16 cellular contexts compared by ENCODE assay signal in the genomic region with DNA sequence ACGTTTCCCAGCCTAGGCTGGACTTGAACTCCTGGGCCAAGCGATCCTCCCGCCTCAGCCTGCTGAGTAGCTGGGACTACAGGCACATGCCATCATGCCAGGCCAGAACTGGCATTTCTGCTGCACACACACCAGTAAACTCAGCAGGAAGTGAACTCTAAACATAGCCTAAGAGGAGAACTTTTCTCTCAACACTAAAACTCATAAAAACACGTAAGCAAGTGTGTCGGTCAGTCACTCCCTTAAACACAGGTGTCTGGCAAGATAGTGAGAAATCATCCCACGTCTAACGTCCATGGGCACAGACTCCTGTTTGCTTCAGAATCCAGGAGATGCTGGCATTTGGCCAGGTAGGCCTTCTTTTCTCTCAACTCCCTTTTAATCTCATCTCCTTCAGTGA.
DNase-seq lines count a peak whose midpoint lies in the region; ATAC-seq and TF ChIP-seq lines count a peak whose summit lies in the region.
"Had no signal": no experiment of that assay in that cellular context is flagged by ENCODE, and none has a peak within 500 bp of the region (broad histone marks: within the 10 kb centered on the region; RNA-seq: fewer than 3 reads in every experiment).

No MANE protein-coding gene starts in this region.

- ATAC-seq in psoas muscle, result peak in 3 of 4 donors; percentile 43 to 48 (median 44)
- ATAC-seq: PC-3 had no signal

- H3K9me3 ChIP-seq in esophagus squamous epithelium (no peaks in the 10 kb centered on the region), psoas muscle (no peaks in the 10 kb centered on the region)

- H3K4me3 ChIP-seq in esophagus squamous epithelium, result no peak overlapping the region
- no peak overlapping the region for H3K4me3 ChIP-seq in psoas muscle

- TF ChIP-seq CTCF in esophagus squamous epithelium (IDR thresholded peaks at IDR 0.05) (no peak), psoas muscle (IDR thresholded peaks at IDR 0.05) (no peak)

- intact Hi-C loops in esophagus squamous epithelium (cut with DNase I), result no loop called here
- intact Hi-C loops in psoas muscle (cut with DNase I), result no loop called here

- H3K27me3 ChIP-seq in esophagus squamous epithelium, result no peaks in the 10 kb centered on the region
- H3K27me3 ChIP-seq in psoas muscle (ENCODE audit: insufficient read depth in 3 of 3, low read length in 2 of 3), result no peaks in the 10 kb centered on the region

- H3K4me1 ChIP-seq in esophagus squamous epithelium (peaks cover 0 to 52% (median 26%) of the 10 kb centered on the region in 3 donors), psoas muscle (peaks cover 4% of the 10 kb centered on the region)

- no peak for TF ChIP-seq POLR2A in esophagus squamous epithelium (IDR thresholded peaks at IDR 0.05)

- H3K27ac ChIP-seq in esophagus squamous epithelium (peak overlapping the region in 3 of 4 donors; percentile 42 to 62 (median 49)), psoas muscle (no peak overlapping the region)

- WGBS in esophagus squamous epithelium, 2 donors, result 33 to 48% methylated on average over 7 of the region's 7 CpGs
- WGBS in psoas muscle, 3 donors, result 34 to 47% (median 38%) methylated on average over 7 of the region's 7 CpGs

- DNase-seq in ELR (ENCODE audit: low read depth), result peak; percentile 11
- peak; percentile 63 for DNase-seq in NCI-H226
- no peak for DNase-seq in esophagus squamous epithelium (lab: John Stamatoyannopoulos, UW)
- DNase-seq in psoas muscle, result no peak
- DNase-seq in 8988T, result no peak
- no peak for DNase-seq in NCI-H2107 (lab: John Stamatoyannopoulos, UW)
- DNase-seq in NCI-H524 treated with DMSO at 0.1 percent for 48 hours (lab: John Stamatoyannopoulos, UW), result no peak
- no peak for DNase-seq in stimulated activated CD4-positive, alpha-beta T cell treated with anti-CD3 and anti-CD28 coated beads, Interleukin-12 subunit alpha, Interleukin-12 subunit beta, amount 100 ng/mL, for 4 hours
- DNase-seq: activated CD4-positive, alpha-beta T cell treated with anti-CD3 and anti-CD28 coated beads, Interleukin-2, amount 10 ng/mL, durations not matched to agents 7 days and 5 days; activated naive CD4-positive, alpha-beta T cell treated with anti-CD3 and anti-CD28 coated beads for 36 hours; COR-L47; cortex of kidney; GDM1; NCI-H2081; NCI-H748 treated with DMSO at 0.1 percent for 48 hours; PC-3 had no signal

- H3K36me3 ChIP-seq in esophagus squamous epithelium, result no peaks in the 10 kb centered on the region
- H3K36me3 ChIP-seq in psoas muscle (ENCODE audit: insufficient read depth in 1 of 2, low read depth in 1 of 2), result no peaks in the 10 kb centered on the region

Comparison
In these comparisons a context has a peak if more than half of its experiments do, and no peak if none do; other contexts are left out.
1. DNase-seq: peak in ELR (single experiment) and NCI-H226 (single experiment); none in esophagus squamous epithelium (single experiment), psoas muscle (0 of 2), 8988T (single experiment), NCI-H2107 (single experiment), NCI-H524 treated with DMSO at 0.1 percent for 48 hours (single experiment) and stimulated activated CD4-positive, alpha-beta T cell treated with anti-CD3 and anti-CD28 coated beads, Interleukin-12 subunit alpha, Interleukin-12 subunit beta, amount 100 ng/mL, for 4 hours (single experiment).